ENCODE assay signal across 30 cellular contexts in the genomic region with DNA sequence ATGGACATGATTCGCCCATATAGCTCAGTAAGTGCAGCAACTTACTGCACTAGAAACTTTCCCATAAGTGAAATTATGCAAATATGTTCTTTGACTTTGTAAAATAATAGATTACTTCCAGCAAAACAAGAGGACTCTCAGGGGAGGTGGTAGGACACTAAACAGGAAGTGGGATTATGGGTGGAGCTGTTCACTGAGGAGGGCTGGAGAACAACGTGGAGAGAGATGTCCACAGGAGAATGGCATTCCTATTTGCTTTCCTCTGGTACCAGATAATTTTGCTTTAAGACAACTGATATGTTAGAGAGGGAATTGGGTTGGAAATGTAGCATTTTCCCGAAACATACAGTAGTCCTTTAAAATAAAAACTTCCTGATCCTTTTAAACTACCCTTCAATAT. TPM values are rescaled to one million over a fixed set of nuclear protein-coding genes. Genes with fewer than 3 reads are reported as not detected.
"Had no signal": no experiment of that assay in that cellular context is flagged by ENCODE, and none has a peak within 500 bp of the region (broad histone marks: within the 10 kb centered on the region; RNA-seq: fewer than 3 reads in every experiment).

No MANE protein-coding gene starts in this region.

- H3K27ac Mint-ChIP-seq: activated CD4-positive, alpha-beta T cell treated with anti-CD3 and anti-CD28 coated beads, Interleukin-2, amount 10 ng/mL, durations not matched to agents 24 days and 14 days; activated CD8-positive, alpha-beta T cell treated with anti-CD3 and anti-CD28 coated beads for 36 hours; activated naive CD8-positive, alpha-beta T cell treated with anti-CD3 and anti-CD28 coated beads for 36 hours; activated T-cell treated with anti-CD3 and anti-CD28 coated beads, Interleukin-2, amount 50 U/mL, for 72 hours; activated T-helper 17 cell treated with anti-CD3 and anti-CD28 coated beads, Interleukin-2, amount 50 U/mL, for 72 hours had no signal

- H3K27me3 ChIP-seq: brain microvascular endothelial cell had no signal

- H3K9me3 Mint-ChIP-seq: activated CD4-positive, alpha-beta T cell treated with anti-CD3 and anti-CD28 coated beads, Interleukin-2, amount 10 ng/mL, durations not matched to agents 24 days and 14 days; activated CD8-positive, alpha-beta T cell treated with anti-CD3 and anti-CD28 coated beads for 36 hours; activated naive CD8-positive, alpha-beta T cell treated with anti-CD3 and anti-CD28 coated beads for 36 hours; activated T-cell treated with anti-CD3 and anti-CD28 coated beads, Interleukin-2, amount 50 U/mL, for 72 hours; activated T-helper 17 cell treated with anti-CD3 and anti-CD28 coated beads, Interleukin-2, amount 50 U/mL, for 72 hours had no signal

- DNase-seq: activated CD4-positive, alpha-beta T cell treated with anti-CD3 and anti-CD28 coated beads, Interleukin-2, amount 10 ng/mL, durations not matched to agents 24 days and 14 days; activated CD4-positive, alpha-beta T cell treated with anti-CD3 and anti-CD28 coated beads, Interleukin-2, amount 50 U/mL, for 4 hours; activated CD8-positive, alpha-beta T cell treated with anti-CD3 and anti-CD28 coated beads for 36 hours; activated effector memory CD4-positive, alpha-beta T cell treated with anti-CD3 and anti-CD28 coated beads, Interleukin-2, amount 50 U/mL, for 16 hours; activated naive CD4-positive, alpha-beta T cell; activated naive CD4-positive, alpha-beta T cell treated with anti-CD3 and anti-CD28 coated beads, Interleukin-2, amount 50 U/mL, for 16 hours; activated naive CD8-positive, alpha-beta T cell treated with anti-CD3 and anti-CD28 coated beads for 36 hours; activated T-cell treated with anti-CD3 and anti-CD28 coated beads, Interleukin-2, amount 50 U/mL, for 1 hour; activated T-cell treated with anti-CD3 and anti-CD28 coated beads, Interleukin-2, amount 50 U/mL, for 72 hours; amniotic stem cell; aorta; brain microvascular endothelial cell; central memory CD4-positive, alpha-beta T cell; MV-4-11; NCI-H1092; NCI-H1436 treated with DMSO at 0.1 percent for 48 hours; NCI-H1694 treated with DMSO at 0.1 percent for 48 hours; NCI-H2029; NCI-H345; NCI-H524 treated with DMSO at 0.1 percent for 48 hours; NCI-H748 treated with DMSO at 0.1 percent for 48 hours; NK-92 treated with Interleukin-12 subunit alpha and Interleukin-12 subunit beta, amount 100 ng/mL, for 24 hours; Right ventricle myocardium superior; SW 1271; T1000 had no signal

- H3K36me3 ChIP-seq: brain microvascular endothelial cell had no signal

- H3K36me3 Mint-ChIP-seq: activated naive CD8-positive, alpha-beta T cell treated with anti-CD3 and anti-CD28 coated beads for 36 hours had no signal

- H3K27ac ChIP-seq: brain microvascular endothelial cell had no signal

- H3K4me3 Mint-ChIP-seq: activated CD4-positive, alpha-beta T cell treated with anti-CD3 and anti-CD28 coated beads, Interleukin-2, amount 10 ng/mL, durations not matched to agents 24 days and 14 days; activated CD8-positive, alpha-beta T cell treated with anti-CD3 and anti-CD28 coated beads for 36 hours; activated naive CD8-positive, alpha-beta T cell treated with anti-CD3 and anti-CD28 coated beads for 36 hours; activated T-cell treated with anti-CD3 and anti-CD28 coated beads, Interleukin-2, amount 50 U/mL, for 72 hours; activated T-helper 17 cell treated with anti-CD3 and anti-CD28 coated beads, Interleukin-2, amount 50 U/mL, for 72 hours had no signal

- H3K4me1 Mint-ChIP-seq: activated T-helper 17 cell treated with anti-CD3 and anti-CD28 coated beads, Interleukin-2, amount 50 U/mL, for 72 hours had no signal

- FAIRE-seq: TTC549 had no signal

RNA-seq across cellular contexts. Expression of a gene that starts 3.7 kb away (rescaled TPM):
- total RNA-seq: activated CD4-positive, alpha-beta T cell treated with anti-CD3 and anti-CD28 coated beads, Interleukin-2, amount 10 ng/mL, durations not matched to agents 24 days and 14 days; OCI-LY7; T-helper 1 cell treated with Interleukin-12 subunit alpha and Interleukin-12 subunit beta and Interleukin-4 antibody, amounts not matched to agents 30 ng/mL and 1 ng/mL, for 36 hours; T-helper 2 cell treated with Interferon-gamma antibody and Interleukin-4, amounts not matched to agents 100 ng/mL and 5 ng/mL, for 36 hours had no signal
